18 cellular contexts compared by ENCODE assay signal in genomic region chr6:167570460-167571400, GRCh38.
"Had no signal": no experiment of that assay in that cellular context is flagged by ENCODE, and none has a peak within 500 bp of the region (broad histone marks: within the 10 kb centered on the region; RNA-seq: fewer than 3 reads in every experiment).

No MANE protein-coding gene starts in this region.

- H3K36me3 ChIP-seq: gastrocnemius medialis, right atrium auricular region, stomach, upper lobe of left lung had no signal

- H3K4me3 Mint-ChIP-seq: activated naive CD8-positive, alpha-beta T cell treated with anti-CD3 and anti-CD28 coated beads, Interleukin-2, amount 10 ng/mL, durations not matched to agents 7 days and 5 days; naive thymus-derived CD8-positive, alpha-beta T cell; T-helper 2 cell treated with Interferon-gamma antibody and Interleukin-4, amounts not matched to agents 5 μg/mL and 100 μg/mL, for 36 hours had no signal

- H3K9me3 Mint-ChIP-seq: activated naive CD8-positive, alpha-beta T cell treated with anti-CD3 and anti-CD28 coated beads, Interleukin-2, amount 10 ng/mL, durations not matched to agents 7 days and 5 days; naive thymus-derived CD8-positive, alpha-beta T cell; T-helper 2 cell treated with Interferon-gamma antibody and Interleukin-4, amounts not matched to agents 5 μg/mL and 100 μg/mL, for 36 hours had no signal

- H3K27me3 ChIP-seq: body of pancreas, gastrocnemius medialis, right atrium auricular region, upper lobe of left lung had no signal

- H3K27me3 Mint-ChIP-seq: activated naive CD8-positive, alpha-beta T cell treated with anti-CD3 and anti-CD28 coated beads, Interleukin-2, amount 10 ng/mL, durations not matched to agents 7 days and 5 days had no signal

- H3K4me3 ChIP-seq: body of pancreas, gastrocnemius medialis, right atrium auricular region, stomach, upper lobe of left lung had no signal

- H3K36me3 Mint-ChIP-seq: activated naive CD8-positive, alpha-beta T cell treated with anti-CD3 and anti-CD28 coated beads, Interleukin-2, amount 10 ng/mL, durations not matched to agents 7 days and 5 days; naive thymus-derived CD8-positive, alpha-beta T cell had no signal

- H3K9me3 ChIP-seq: body of pancreas, gastrocnemius medialis, right atrium auricular region, stomach, upper lobe of left lung had no signal

- H3K4me1 Mint-ChIP-seq: activated naive CD8-positive, alpha-beta T cell treated with anti-CD3 and anti-CD28 coated beads, Interleukin-2, amount 10 ng/mL, durations not matched to agents 7 days and 5 days; naive thymus-derived CD8-positive, alpha-beta T cell had no signal

- H3K27ac ChIP-seq: gastrocnemius medialis, right atrium auricular region, stomach, upper lobe of left lung had no signal

- DNase-seq: activated CD4-positive, alpha-beta T cell treated with anti-CD3 and anti-CD28 coated beads, Interleukin-2, amount 50 U/mL, for 4 hours; activated naive CD8-positive, alpha-beta T cell treated with anti-CD3 and anti-CD28 coated beads, Interleukin-2, amount 10 ng/mL, durations not matched to agents 7 days and 5 days; activated T-cell treated with anti-CD3 and anti-CD28 coated beads for 4 hours; cortex of kidney; gastrocnemius medialis; left ventricle myocardium superior; mesenchymal stem cell; naive thymus-derived CD8-positive, alpha-beta T cell; nucleus accumbens; small intestine; stimulated activated CD4-positive, alpha-beta T cell treated with anti-CD3 and anti-CD28 coated beads, Interleukin-15, amount 100 ng/mL, for 24 hours; stimulated activated CD4-positive, alpha-beta T cell treated with anti-CD3 and anti-CD28 coated beads, Interleukin-2, amount 100 ng/mL, for 48 hours; stomach; upper lobe of left lung had no signal

- ATAC-seq: gastrocnemius medialis; left ventricle myocardium superior; naive thymus-derived CD8-positive, alpha-beta T cell had no signal

- H3K27ac Mint-ChIP-seq: activated naive CD8-positive, alpha-beta T cell treated with anti-CD3 and anti-CD28 coated beads, Interleukin-2, amount 10 ng/mL, durations not matched to agents 7 days and 5 days; naive thymus-derived CD8-positive, alpha-beta T cell; progenitor cell of endocrine pancreas; T-helper 2 cell treated with Interferon-gamma antibody and Interleukin-4, amounts not matched to agents 5 μg/mL and 100 μg/mL, for 36 hours had no signal
